ENCODE assay signal across 12 cellular contexts in genomic region chrY:23005880-23006279, GRCh38. TPM values are rescaled to one million over a fixed set of nuclear protein-coding genes. Genes with fewer than 3 reads are reported as not detected.
A peak's percentile ranks its signal among the peaks of the same experiment; 100 is the strongest.
DNase-seq lines count a peak whose midpoint lies in the region; ATAC-seq lines count a peak whose summit lies in the region.
"Not testable (repeated sequence)": the region's sequence is repeated elsewhere in the genome, so short reads cannot be mapped to it uniquely, and the experiment has no call there.
"Had no signal": no experiment of that assay in that cellular context is flagged by ENCODE, and none has a peak within 500 bp of the region (broad histone marks: within the 10 kb centered on the region; RNA-seq: fewer than 3 reads in every experiment).

No MANE protein-coding gene starts in this region.

- H3K27me3 Mint-ChIP-seq in activated T-helper 17 cell treated with anti-CD3 and anti-CD28 coated beads, Interleukin-2, amount 50 U/mL, for 72 hours; activated naive CD8-positive, alpha-beta T cell treated with anti-CD3 and anti-CD28 coated beads, Interleukin-2, amount 50 U/mL, for 24 hours; stimulated activated naive CD8-positive, alpha-beta T cell treated with anti-CD3 and anti-CD28 coated beads, Interleukin-15, amount 100 ng/mL, for 72 hours: not testable (repeated sequence)

- not testable (repeated sequence) for H3K4me3 Mint-ChIP-seq in activated T-helper 17 cell treated with anti-CD3 and anti-CD28 coated beads, Interleukin-2, amount 50 U/mL, for 72 hours; activated naive CD8-positive, alpha-beta T cell treated with anti-CD3 and anti-CD28 coated beads, Interleukin-2, amount 50 U/mL, for 24 hours; stimulated activated effector memory CD8-positive, alpha-beta T cell treated with anti-CD3 and anti-CD28 coated beads, Interleukin-12 subunit alpha, Interleukin-12 subunit beta, amount 100 ng/mL, for 72 hours; stimulated activated naive CD8-positive, alpha-beta T cell treated with anti-CD3 and anti-CD28 coated beads, Interleukin-15, amount 100 ng/mL, for 72 hours

- not testable (repeated sequence) for H3K27ac Mint-ChIP-seq in activated T-helper 17 cell treated with anti-CD3 and anti-CD28 coated beads, Interleukin-2, amount 50 U/mL, for 72 hours; activated naive CD8-positive, alpha-beta T cell treated with anti-CD3 and anti-CD28 coated beads, Interleukin-2, amount 50 U/mL, for 24 hours; stimulated activated effector memory CD8-positive, alpha-beta T cell treated with anti-CD3 and anti-CD28 coated beads, Interleukin-12 subunit alpha, Interleukin-12 subunit beta, amount 100 ng/mL, for 72 hours; stimulated activated naive CD8-positive, alpha-beta T cell treated with anti-CD3 and anti-CD28 coated beads, Interleukin-15, amount 100 ng/mL, for 72 hours

- H3K9me3 Mint-ChIP-seq in activated T-helper 17 cell treated with anti-CD3 and anti-CD28 coated beads, Interleukin-2, amount 50 U/mL, for 72 hours; activated naive CD8-positive, alpha-beta T cell treated with anti-CD3 and anti-CD28 coated beads, Interleukin-2, amount 50 U/mL, for 24 hours; stimulated activated effector memory CD8-positive, alpha-beta T cell treated with anti-CD3 and anti-CD28 coated beads, Interleukin-12 subunit alpha, Interleukin-12 subunit beta, amount 100 ng/mL, for 72 hours; stimulated activated naive CD8-positive, alpha-beta T cell treated with anti-CD3 and anti-CD28 coated beads, Interleukin-15, amount 100 ng/mL, for 72 hours: not testable (repeated sequence)

- ATAC-seq in HG02610 (IDR thresholded peaks at IDR 0.05; ENCODE audit: unreplicated experiment) = peak; percentile 84
- ATAC-seq in activated T-helper 17 cell treated with anti-CD3 and anti-CD28 coated beads, Interleukin-2, amount 50 U/mL, for 72 hours (replicated peaks) = peak; percentile 82
- peak; percentile 61 for ATAC-seq in activated naive CD8-positive, alpha-beta T cell treated with anti-CD3 and anti-CD28 coated beads, Interleukin-2, amount 50 U/mL, for 24 hours
- peak; percentile 92 for ATAC-seq in stimulated activated effector memory CD8-positive, alpha-beta T cell treated with anti-CD3 and anti-CD28 coated beads, Interleukin-12 subunit alpha, Interleukin-12 subunit beta, amount 100 ng/mL, for 72 hours
- peak; percentile 81 for ATAC-seq in stimulated activated naive CD8-positive, alpha-beta T cell treated with anti-CD3 and anti-CD28 coated beads, Interleukin-15, amount 100 ng/mL, for 72 hours

- not testable (repeated sequence) for H3K36me3 Mint-ChIP-seq in activated T-helper 17 cell treated with anti-CD3 and anti-CD28 coated beads, Interleukin-2, amount 50 U/mL, for 72 hours (ENCODE audit: low read depth); activated naive CD8-positive, alpha-beta T cell treated with anti-CD3 and anti-CD28 coated beads, Interleukin-2, amount 50 U/mL, for 24 hours (ENCODE audit: low read depth); stimulated activated effector memory CD8-positive, alpha-beta T cell treated with anti-CD3 and anti-CD28 coated beads, Interleukin-12 subunit alpha, Interleukin-12 subunit beta, amount 100 ng/mL, for 72 hours

- not testable (repeated sequence) for H3K4me1 Mint-ChIP-seq in activated T-helper 17 cell treated with anti-CD3 and anti-CD28 coated beads, Interleukin-2, amount 50 U/mL, for 72 hours; activated naive CD8-positive, alpha-beta T cell treated with anti-CD3 and anti-CD28 coated beads, Interleukin-2, amount 50 U/mL, for 24 hours; stimulated activated effector memory CD8-positive, alpha-beta T cell treated with anti-CD3 and anti-CD28 coated beads, Interleukin-12 subunit alpha, Interleukin-12 subunit beta, amount 100 ng/mL, for 72 hours; stimulated activated naive CD8-positive, alpha-beta T cell treated with anti-CD3 and anti-CD28 coated beads, Interleukin-15, amount 100 ng/mL, for 72 hours

- not testable (repeated sequence) for DNase-seq in activated naive CD8-positive, alpha-beta T cell treated with anti-CD3 and anti-CD28 coated beads, Interleukin-2, amount 50 U/mL, for 24 hours; stimulated activated effector memory CD8-positive, alpha-beta T cell treated with anti-CD3 and anti-CD28 coated beads, Interleukin-12 subunit alpha, Interleukin-12 subunit beta, amount 100 ng/mL, for 72 hours (ENCODE audit: low spot score in 2 of 2); stimulated activated naive CD8-positive, alpha-beta T cell treated with anti-CD3 and anti-CD28 coated beads, Interleukin-15, amount 100 ng/mL, for 72 hours

RNA-seq across cellular contexts. Expression of gene BPY2, which starts 21.8 kb away (rescaled TPM):
- not detected for total RNA-seq in activated T-helper 17 cell treated with anti-CD3 and anti-CD28 coated beads, Interleukin-2, amount 50 U/mL, for 72 hours
- total RNA-seq: A673; CD4-positive, alpha-beta memory T cell; CD4-positive, CD25-positive, alpha-beta regulatory T cell; CD8-positive, alpha-beta memory T cell; Daoy; G401; GM12878 had no signal
